Comparison of ENCODE assay signal across 13 cellular contexts in the genomic region with DNA sequence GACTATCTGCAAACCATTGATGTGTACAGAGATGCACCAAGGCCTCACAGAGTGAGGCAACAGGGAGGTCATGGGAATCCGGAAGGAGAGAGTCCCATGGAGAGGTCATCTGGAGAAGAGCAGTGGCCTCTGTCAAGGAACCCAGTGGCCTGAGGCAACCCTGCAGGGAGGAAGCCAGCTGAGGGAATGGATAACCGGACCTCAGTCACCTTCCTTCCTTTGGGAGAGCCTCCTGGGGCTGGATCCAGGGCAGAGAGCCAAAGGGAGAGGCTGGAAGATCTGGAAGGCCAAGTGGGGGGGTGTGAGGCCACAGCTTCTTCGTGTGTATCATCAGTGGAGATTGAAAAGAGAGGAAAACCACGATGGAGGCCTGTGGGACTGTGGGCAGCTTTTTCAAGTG.
DNase-seq lines count a peak whose midpoint lies in the region; ATAC-seq lines count a peak whose summit lies in the region.
"Had no signal": no experiment of that assay in that cellular context is flagged by ENCODE, and none has a peak within 500 bp of the region (broad histone marks: within the 10 kb centered on the region; RNA-seq: fewer than 3 reads in every experiment).

No MANE protein-coding gene starts in this region.

- H3K27me3 ChIP-seq in ACC112 (ENCODE audit: insufficient read depth, low read length), result no peaks in the 10 kb centered on the region
- H3K27me3 ChIP-seq: foreskin keratinocyte, tibial nerve had no signal

- H3K27me3 Mint-ChIP-seq in activated naive CD8-positive, alpha-beta T cell treated with anti-CD3 and anti-CD28 coated beads, Interleukin-2, amount 50 U/mL, for 24 hours, result no peaks in the 10 kb centered on the region

- H3K27ac Mint-ChIP-seq in activated naive CD8-positive, alpha-beta T cell treated with anti-CD3 and anti-CD28 coated beads, Interleukin-2, amount 50 U/mL, for 24 hours, result peak overlapping the region; percentile 10

- no peaks in the 10 kb centered on the region for H3K36me3 ChIP-seq in ACC112 (ENCODE audit: insufficient read depth, low read length)
- H3K36me3 ChIP-seq: lower lobe of right lung, tibial nerve had no signal

- H3K4me3 Mint-ChIP-seq in activated naive CD8-positive, alpha-beta T cell treated with anti-CD3 and anti-CD28 coated beads, Interleukin-2, amount 50 U/mL, for 24 hours, result no peak overlapping the region
- H3K4me3 Mint-ChIP-seq: activated T-cell treated with anti-CD3 and anti-CD28 coated beads, Interleukin-2, amount 50 U/mL, for 4 hours had no signal

- peak overlapping the region; percentile 14; the same call in 1 of the 2 replicates for H3K27ac ChIP-seq in ACC112 (ENCODE audit: low read depth, low read length)
- H3K27ac ChIP-seq: foreskin keratinocyte, lower lobe of right lung, tibial nerve had no signal

- H3K4me1 ChIP-seq in ACC112 (ENCODE audit: control insufficient read depth, insufficient read depth, low read length, unreplicated experiment), result peaks cover 14% of the 10 kb centered on the region
- H3K4me1 ChIP-seq: foreskin keratinocyte, tibial nerve had no signal

- H3K79me2 ChIP-seq in ACC112 (ENCODE audit: control insufficient read depth, insufficient read depth, low read length, unreplicated experiment), result no peaks in the 10 kb centered on the region

- ATAC-seq in activated naive CD8-positive, alpha-beta T cell treated with anti-CD3 and anti-CD28 coated beads, Interleukin-2, amount 50 U/mL, for 24 hours, result no peak
- ATAC-seq: foreskin keratinocyte, K562 had no signal

- H3K4me3 ChIP-seq in ACC112 (ENCODE audit: low read depth, low read length), result no peak overlapping the region
- H3K4me3 ChIP-seq: K562, lower lobe of right lung, tibial nerve had no signal

- H3K4me1 Mint-ChIP-seq in activated naive CD8-positive, alpha-beta T cell treated with anti-CD3 and anti-CD28 coated beads, Interleukin-2, amount 50 U/mL, for 24 hours, result peaks cover 46% of the 10 kb centered on the region

- DNase-seq in ELR (ENCODE audit: low read depth) (peak; percentile 40), left kidney (ENCODE audit: low read depth, low spot score) (peak; percentile 22), NCI-H1048 (lab: John Stamatoyannopoulos, UW) (no peak), NCI-H2171 (lab: John Stamatoyannopoulos, UW) (no peak), NCI-H526 (lab: John Stamatoyannopoulos, UW) (no peak)
- DNase-seq in activated naive CD8-positive, alpha-beta T cell treated with anti-CD3 and anti-CD28 coated beads, Interleukin-2, amount 50 U/mL, for 24 hours, result no peak
- no peak for DNase-seq in stimulated activated CD4-positive, alpha-beta T cell treated with anti-CD3 and anti-CD28 coated beads, Interleukin-4, amount 100 ng/mL, for 1 hour
- DNase-seq: foreskin keratinocyte, lower lobe of right lung had no signal

- H3K36me3 Mint-ChIP-seq in activated naive CD8-positive, alpha-beta T cell treated with anti-CD3 and anti-CD28 coated beads, Interleukin-2, amount 50 U/mL, for 24 hours (ENCODE audit: low read depth), result peaks cover 4% of the 10 kb centered on the region

- no peaks in the 10 kb centered on the region for H3K9me3 Mint-ChIP-seq in activated naive CD8-positive, alpha-beta T cell treated with anti-CD3 and anti-CD28 coated beads, Interleukin-2, amount 50 U/mL, for 24 hours

- H2AFZ ChIP-seq in ACC112 (ENCODE audit: low read length, unreplicated experiment), result no peak overlapping the region

Comparison
In these comparisons a context has a peak if more than half of its experiments do, and no peak if none do; other contexts are left out.
1. DNase-seq: peak in ELR (single experiment) and left kidney (single experiment); none in activated naive CD8-positive, alpha-beta T cell treated with anti-CD3 and anti-CD28 coated beads, Interleukin-2, amount 50 U/mL, for 24 hours (single experiment), NCI-H1048 (single experiment), stimulated activated CD4-positive, alpha-beta T cell treated with anti-CD3 and anti-CD28 coated beads, Interleukin-4, amount 100 ng/mL, for 1 hour (single experiment), NCI-H2171 (single experiment) and NCI-H526 (0 of 2).